Comparison of ENCODE assay signal across 8 cellular contexts in the genomic region with DNA sequence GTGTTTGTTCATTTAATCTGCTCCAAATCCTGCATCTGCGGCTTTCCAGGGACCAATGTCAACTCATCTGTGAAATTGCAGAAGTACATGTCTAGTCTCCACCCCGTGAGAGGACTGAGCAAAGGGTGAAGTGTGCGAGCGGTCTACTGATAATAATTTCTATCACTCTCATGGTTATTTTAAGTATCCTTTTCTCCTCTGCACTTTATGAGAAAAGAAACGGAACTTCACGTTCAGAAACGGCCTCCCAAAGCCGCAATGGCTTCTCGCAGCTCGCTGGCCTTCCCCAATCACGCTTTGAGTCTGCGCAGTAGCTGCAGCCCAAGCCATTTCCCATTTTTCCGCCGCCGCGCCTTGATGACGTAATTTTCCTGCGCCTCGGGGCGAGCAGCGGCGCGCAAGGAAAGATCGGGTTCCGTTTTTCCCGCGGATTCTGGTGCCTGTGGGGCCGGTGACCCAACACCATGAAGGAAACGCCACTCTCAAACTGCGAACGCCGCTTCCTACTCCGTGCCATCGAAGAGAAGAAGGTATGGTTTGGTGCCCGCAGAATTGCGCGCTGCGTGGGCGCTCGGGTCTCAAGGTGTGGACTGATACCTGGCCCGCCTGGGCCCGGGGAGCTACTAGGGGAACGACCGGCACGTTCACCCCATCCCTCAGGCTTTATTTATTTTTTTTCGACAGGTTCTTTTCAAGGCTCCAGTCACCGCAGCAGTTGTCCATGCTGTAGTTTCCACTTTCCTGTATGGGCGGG. TPM values are rescaled to one million over a fixed set of nuclear protein-coding genes. Genes with fewer than 3 reads are reported as not detected.
DNase-seq lines count a peak whose midpoint lies in the region; ATAC-seq and TF ChIP-seq lines count a peak whose summit lies in the region.

A gene with protein sequence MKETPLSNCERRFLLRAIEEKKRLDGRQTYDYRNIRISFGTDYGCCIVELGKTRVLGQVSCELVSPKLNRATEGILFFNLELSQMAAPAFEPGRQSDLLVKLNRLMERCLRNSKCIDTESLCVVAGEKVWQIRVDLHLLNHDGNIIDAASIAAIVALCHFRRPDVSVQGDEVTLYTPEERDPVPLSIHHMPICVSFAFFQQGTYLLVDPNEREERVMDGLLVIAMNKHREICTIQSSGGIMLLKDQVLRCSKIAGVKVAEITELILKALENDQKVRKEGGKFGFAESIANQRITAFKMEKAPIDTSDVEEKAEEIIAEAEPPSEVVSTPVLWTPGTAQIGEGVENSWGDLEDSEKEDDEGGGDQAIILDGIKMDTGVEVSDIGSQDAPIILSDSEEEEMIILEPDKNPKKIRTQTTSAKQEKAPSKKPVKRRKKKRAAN (plus strand): TSS at position 363 of the 754 bp plus-strand sequence. CDS start 102 bp downstream, at position 465.

- H3K27me3 Mint-ChIP-seq in activated B cell treated with CpG ODN at 0.5 μM for 24 hours, result no peaks in the 10 kb centered on the region

- no peaks in the 10 kb centered on the region for H3K9me3 ChIP-seq in AG04450 (ENCODE audit: control insufficient read depth, insufficient read depth, low read length)
- no peaks in the 10 kb centered on the region for H3K9me3 ChIP-seq in spleen

- peaks cover 13 to 63% (median 44%) of the 10 kb centered on the region in 6 donors for H3K4me1 ChIP-seq in spleen

- TF ChIP-seq POLR2A in spleen (IDR thresholded peaks at IDR 0.05), result peak; percentile 65 to 83 (median 69)

- H3K27me3 ChIP-seq in AG04450 (ENCODE audit: control insufficient read depth, insufficient read depth, low read length) (no peaks in the 10 kb centered on the region), spleen (replicated peaks in 1 of 7) (no peaks in the 10 kb centered on the region)

- peak within 1 kb of the TSS; percentile 96 for H3K4me3 ChIP-seq in AG04450 (ENCODE audit: low read depth, low read length)
- H3K4me3 ChIP-seq in spleen, result peak within 1 kb of the TSS; percentile 77 to 95 (median 90)

- peaks cover 3 to 39% (median 34%) of the 10 kb centered on the region in 6 donors for H3K36me3 ChIP-seq in spleen

- CTCF ChIA-PET in AG04450 (lab: Charles Lee) (no interaction called here), activated B cell treated with CpG ODN at 0.5 μM for 24 hours (lab: Charles Lee) (interaction anchor here (0.7 kb wide), 1 partner anchor 105 kb away, joined by 3 read pairs; a partner anchor contains a TSS)

- peak; percentile 91 for DNase-seq in AG04450 (ENCODE audit: low read depth, low spot score)
- DNase-seq in NCI-H345 (lab: John Stamatoyannopoulos, UW), result peak; percentile 90
- DNase-seq in activated B cell treated with CpG ODN at 0.5 μM for 24 hours, result peak; percentile 94
- peak in 60 of 61 donors; percentile 11 to 93 (median 83) for DNase-seq in caudate nucleus (lab: John Stamatoyannopoulos, UW)
- DNase-seq in inferior parietal cortex (ENCODE audit: extremely low spot score), result peak; percentile 98
- DNase-seq in spleen, result peak; percentile 96

- ATAC-seq in GM18909 (IDR thresholded peaks at IDR 0.05; ENCODE audit: poor library complexity, unreplicated experiment) (peak; percentile 87), HG03175 (IDR thresholded peaks at IDR 0.05; ENCODE audit: unreplicated experiment) (peak; percentile 86), activated B cell treated with CpG ODN at 0.5 μM for 24 hours (ENCODE audit: low read depth) (peak; percentile 81)

- H3K4me1 Mint-ChIP-seq in activated B cell treated with CpG ODN at 0.5 μM for 24 hours, result peaks cover 31% of the 10 kb centered on the region

- intact Hi-C loops in activated B cell treated with CpG ODN at 0.5 μM for 24 hours (cut with micrococcal nuclease) (loop anchor here (1.0 to 5.0 kb wide), 6 partner anchors 22 to 1121 kb away; a partner anchor contains a TSS), spleen (cut with DNase I; ENCODE audit: low total_unique reads) (no loop called here)

- peak within 1 kb of the TSS; percentile 96 for H3K4me3 Mint-ChIP-seq in activated B cell treated with CpG ODN at 0.5 μM for 24 hours

- H3K9me3 Mint-ChIP-seq in activated B cell treated with CpG ODN at 0.5 μM for 24 hours, result no peaks in the 10 kb centered on the region

- H3K36me3 Mint-ChIP-seq in activated B cell treated with CpG ODN at 0.5 μM for 24 hours (ENCODE audit: low read depth), result peaks cover 37% of the 10 kb centered on the region

- H3K27ac ChIP-seq in AG04450 (ENCODE audit: low read depth, low read length) (peak within 1 kb of the TSS; percentile 79), caudate nucleus (ENCODE audit: low read depth, low read length) (peak within 1 kb of the TSS; percentile 96), spleen (peak within 1 kb of the TSS; percentile 91 to 96 (median 94))

- H3K27ac Mint-ChIP-seq in activated B cell treated with CpG ODN at 0.5 μM for 24 hours, result peak within 1 kb of the TSS; percentile 100

- 0 to 1% (median 1%) methylated on average over 43 to 48 of the region's 48 CpGs for WGBS in spleen, 5 donors

- POLR2A ChIA-PET in AG04450 (lab: Yijun Ruan, JAX) (interaction anchor here (0.8 to 0.9 kb wide), 3 partner anchors 9 to 133 kb away, joined by 3 to 4 read pairs (median 3); no protein-coding TSS in a partner anchor), activated B cell treated with CpG ODN at 0.5 μM for 24 hours (lab: Charles Lee) (interaction anchor here (0.7 to 2.6 kb wide), 8 partner anchors 8 to 130 kb away, joined by 3 to 22 read pairs (median 4); a partner anchor contains a TSS)

- TF ChIP-seq CTCF in AG04450 (IDR thresholded peaks at IDR 0.05; ENCODE audit: low read depth, low read length), result no peak
- no peak for TF ChIP-seq CTCF in activated B cell treated with CpG ODN at 0.5 μM for 24 hours (IDR thresholded peaks at IDR 0.05)
- peak in 4 of 11 experiments; percentile 6 to 28 (median 19) for TF ChIP-seq CTCF in spleen (IDR thresholded peaks at IDR 0.05 in 8 of 11, conservative IDR thresholded peaks at IDR 0.05 in 3 of 11)

RNA-seq across cellular contexts. Expression of the gene that starts here (rescaled TPM):
- polyA plus RNA-seq in AG04450 (2011; rRNA removed) (23.5 and 34.7 TPM in 2 replicates), spleen (10 to 100 TPM; 21.2 to 26.3 (median 21.9) TPM)
- polyA minus RNA-seq in AG04450 (2011; rRNA and poly(A)+ RNA removed), result 25.4 and 42.3 TPM in 2 replicates
- total RNA-seq in activated B cell treated with CpG ODN at 0.5 μM for 24 hours (37.5 and 39.1 TPM in 2 replicates), spleen (10 to 100 TPM; 20.6 to 41.5 (median 24.3) TPM)

Comparison
In these comparisons a context has a peak if more than half of its experiments do, and no peak if none do; other contexts are left out.
1. Peak in every context shown above with its lines: DNase-seq, ATAC-seq, H3K4me3 ChIP-seq and H3K27ac ChIP-seq.